Comparison of ENCODE assay signal across 13 cellular contexts in the genomic region with DNA sequence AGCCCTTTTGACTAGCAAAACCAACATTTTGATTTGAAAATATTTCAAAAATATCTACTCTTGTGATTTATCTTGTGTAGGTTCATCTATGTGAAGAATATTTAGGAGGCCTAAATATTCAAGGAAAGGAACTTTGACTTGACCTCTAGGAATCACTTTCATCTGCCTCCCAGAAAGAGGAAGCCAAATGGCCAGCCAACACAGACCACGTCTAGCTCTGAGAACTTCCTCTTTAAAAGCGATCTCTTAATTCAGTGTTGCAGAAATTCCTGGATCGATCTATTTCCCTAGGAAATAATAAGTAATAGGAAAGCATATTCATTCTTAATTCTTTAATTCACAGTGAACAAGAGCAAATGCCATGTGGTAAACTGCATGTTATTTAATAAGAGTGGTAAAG.
"Had no signal": no experiment of that assay in that cellular context is flagged by ENCODE, and none has a peak within 500 bp of the region (broad histone marks: within the 10 kb centered on the region; RNA-seq: fewer than 3 reads in every experiment).

No MANE protein-coding gene starts in this region.

- ATAC-seq: left lobe of liver; naive thymus-derived CD8-positive, alpha-beta T cell; pancreas had no signal

- DNase-seq: activated CD4-positive, alpha-beta memory T cell treated with anti-CD3 and anti-CD28 coated beads for 36 hours; activated CD4-positive, alpha-beta T cell treated with anti-CD3 and anti-CD28 coated beads for 1 hour; activated gamma-delta T cell treated with Interleukin-2 at 50 U/mL for 16 hours; activated naive CD8-positive, alpha-beta T cell treated with anti-CD3 and anti-CD28 coated beads for 36 hours; activated T-cell treated with anti-CD3 and anti-CD28 coated beads, Interleukin-2, amount 50 U/mL, for 48 hours; mammary epithelial cell; naive thymus-derived CD8-positive, alpha-beta T cell; pancreas; stimulated activated CD4-positive, alpha-beta T cell treated with anti-CD3 and anti-CD28 coated beads, Interleukin-2, amount 100 ng/mL, for 24 hours; stomach; testis; upper lobe of left lung had no signal
